1 cellular context compared by ENCODE assay signal in the genomic region with DNA sequence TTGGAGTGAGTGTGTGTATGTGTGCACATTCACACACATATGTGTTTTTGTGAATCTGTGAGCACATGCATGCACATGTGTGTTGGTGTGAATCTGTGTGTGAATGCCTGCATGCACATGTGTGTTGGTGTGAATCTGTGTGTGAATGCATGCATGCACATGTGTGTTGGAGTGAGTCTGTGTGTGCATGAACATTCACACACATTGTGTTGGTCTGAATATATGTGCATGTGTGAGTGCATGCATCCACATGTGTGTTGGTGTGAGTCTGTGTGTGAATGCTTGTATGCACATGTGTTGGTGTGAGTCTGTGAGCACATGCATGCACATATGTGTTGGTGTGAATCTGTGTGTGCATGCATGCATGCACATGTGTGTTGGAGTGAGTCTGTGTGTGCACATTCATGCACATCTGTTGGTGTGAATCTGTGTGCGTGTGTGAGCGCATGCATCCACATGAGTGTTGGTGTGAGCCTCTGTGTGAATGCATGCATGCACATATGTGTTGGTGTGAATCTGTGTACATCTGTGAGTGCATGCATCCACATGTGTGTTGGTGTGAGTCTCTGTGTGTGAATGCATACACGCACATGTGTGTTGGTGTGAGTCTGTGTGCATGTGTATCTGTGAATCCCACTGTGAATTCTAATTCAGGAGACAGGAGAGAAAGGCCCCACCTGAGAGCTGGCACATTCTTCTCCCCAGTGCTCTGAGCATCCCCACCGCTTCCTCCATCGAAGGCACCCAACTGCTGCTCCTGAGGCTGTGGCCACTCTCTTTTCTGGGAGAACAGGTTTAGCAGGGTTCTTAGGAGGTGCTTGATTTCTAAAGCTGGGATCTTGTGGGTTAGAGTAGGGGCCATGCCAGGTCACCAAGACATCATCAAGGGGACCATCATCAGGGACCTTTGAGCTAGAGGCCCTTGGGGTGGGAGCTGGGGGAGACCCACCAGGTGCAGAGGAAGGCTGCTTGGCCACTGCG.
TF ChIP-seq lines count a peak whose summit lies in the region.

No MANE protein-coding gene starts in this region.

TF ChIP-seq in HepG2, 621 proteins besides CTCF, POLR2A, EP300 and RAD21 (continued from another document):
- TF ChIP-seq, protein P1, sequence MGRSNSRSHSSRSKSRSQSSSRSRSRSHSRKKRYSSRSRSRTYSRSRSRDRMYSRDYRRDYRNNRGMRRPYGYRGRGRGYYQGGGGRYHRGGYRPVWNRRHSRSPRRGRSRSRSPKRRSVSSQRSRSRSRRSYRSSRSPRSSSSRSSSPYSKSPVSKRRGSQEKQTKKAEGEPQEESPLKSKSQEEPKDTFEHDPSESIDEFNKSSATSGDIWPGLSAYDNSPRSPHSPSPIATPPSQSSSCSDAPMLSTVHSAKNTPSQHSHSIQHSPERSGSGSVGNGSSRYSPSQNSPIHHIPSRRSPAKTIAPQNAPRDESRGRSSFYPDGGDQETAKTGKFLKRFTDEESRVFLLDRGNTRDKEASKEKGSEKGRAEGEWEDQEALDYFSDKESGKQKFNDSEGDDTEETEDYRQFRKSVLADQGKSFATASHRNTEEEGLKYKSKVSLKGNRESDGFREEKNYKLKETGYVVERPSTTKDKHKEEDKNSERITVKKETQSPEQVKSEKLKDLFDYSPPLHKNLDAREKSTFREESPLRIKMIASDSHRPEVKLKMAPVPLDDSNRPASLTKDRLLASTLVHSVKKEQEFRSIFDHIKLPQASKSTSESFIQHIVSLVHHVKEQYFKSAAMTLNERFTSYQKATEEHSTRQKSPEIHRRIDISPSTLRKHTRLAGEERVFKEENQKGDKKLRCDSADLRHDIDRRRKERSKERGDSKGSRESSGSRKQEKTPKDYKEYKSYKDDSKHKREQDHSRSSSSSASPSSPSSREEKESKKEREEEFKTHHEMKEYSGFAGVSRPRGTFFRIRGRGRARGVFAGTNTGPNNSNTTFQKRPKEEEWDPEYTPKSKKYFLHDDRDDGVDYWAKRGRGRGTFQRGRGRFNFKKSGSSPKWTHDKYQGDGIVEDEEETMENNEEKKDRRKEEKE (IDR thresholded peaks at IDR 0.05) = no peak
- peak; percentile 6 for TF ChIP-seq TEAD3 (CRISPR knock-in tag; optimal IDR thresholded peaks at IDR 0.05; ENCODE audit: borderline replicate concordance)
- no peak for TF ChIP-seq HDAC6 (IDR thresholded peaks at IDR 0.05; ENCODE audit: low read depth, low read length)
- TF ChIP-seq ZFP1 (CRISPR knock-in tag; IDR thresholded peaks at IDR 0.05) = no peak
- TF ChIP-seq ZSCAN9 (CRISPR knock-in tag; IDR thresholded peaks at IDR 0.05; ENCODE audit: borderline replicate concordance) = no peak
